ENCODE assay signal across 8 cellular contexts in the genomic region with DNA sequence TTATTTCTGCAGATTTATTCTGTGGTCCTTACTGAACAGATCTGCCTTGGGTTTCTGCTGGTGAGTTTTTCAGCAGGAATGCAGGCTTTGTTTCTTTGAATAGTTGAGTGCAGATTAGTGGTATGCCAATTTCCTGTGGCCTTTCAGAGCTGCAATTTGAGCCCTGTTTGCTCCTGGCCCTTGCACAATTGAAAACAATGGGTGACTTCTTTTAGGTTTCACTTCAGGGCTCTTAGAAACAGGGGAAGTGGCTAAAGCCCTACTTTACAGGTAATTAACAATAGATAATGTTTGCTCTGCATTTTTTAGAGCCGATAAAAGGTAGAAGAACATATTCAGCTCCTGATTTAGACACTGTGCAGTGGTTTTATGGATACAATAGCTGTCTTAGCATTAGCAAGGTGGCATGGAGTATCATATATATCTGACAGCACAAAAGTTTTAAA. TPM values are rescaled to one million over a fixed set of nuclear protein-coding genes. Genes with fewer than 3 reads are reported as not detected.
A peak's percentile ranks its signal among the peaks of the same experiment; 100 is the strongest.
DNase-seq lines count a peak whose midpoint lies in the region; ATAC-seq, FAIRE-seq and TF ChIP-seq lines count a peak whose summit lies in the region.

No MANE protein-coding gene starts in this region.

- no peak overlapping the region for H3K4me3 Mint-ChIP-seq in CD14-positive monocyte

- ATAC-seq in GM19438 (IDR thresholded peaks at IDR 0.05; ENCODE audit: low read depth, unreplicated experiment): peak; percentile 81
- peak; percentile 79 for ATAC-seq in HG03442 (IDR thresholded peaks at IDR 0.05; ENCODE audit: unreplicated experiment)

- peaks cover 0 to 5% (median 2%) of the 10 kb centered on the region in 3 donors for H3K27me3 Mint-ChIP-seq in CD14-positive monocyte (ENCODE audit: low read depth in 3 of 3)

- H3K4me3 ChIP-seq in astrocyte of the cerebellum (ENCODE audit: low read depth, low read length): no peak overlapping the region

- no peaks in the 10 kb centered on the region for H3K36me3 Mint-ChIP-seq in CD14-positive monocyte

- no peaks in the 10 kb centered on the region for H3K9me3 Mint-ChIP-seq in CD14-positive monocyte

- FAIRE-seq in urothelium cell line (lab: Jason Lieb, UNC): no peak

- intact Hi-C loops in CD14-positive monocyte (cut with micrococcal nuclease): no loop called here

- in situ Hi-C loops in astrocyte of the cerebellum (cut with HindIII; ENCODE audit: low sequenced_read_pairs): no loop called here

- DNase-seq in CD14-positive monocyte (ENCODE audit: low spot score) (no peak), NCI-H526 (lab: John Stamatoyannopoulos, UW) (peak; percentile 35 to 38), astrocyte of the cerebellum (ENCODE audit: low read depth) (peak; percentile 95), kidney glomerular epithelial cell (lab: John Stamatoyannopoulos, UW) (peak; percentile 74), urothelium cell line (ENCODE audit: low spot score) (peak; percentile 72), HUDEP-2 (lab: John Stamatoyannopoulos, UW; ENCODE audit: unreplicated experiment in 76 of 76) (no peak)

- TF ChIP-seq CTCF in CD14-positive monocyte (IDR thresholded peaks at IDR 0.05) (no peak), astrocyte of the cerebellum (IDR thresholded peaks at IDR 0.05; ENCODE audit: low read depth, low read length, missing control alignments) (no peak)

- H3K4me1 Mint-ChIP-seq in CD14-positive monocyte: peaks cover 58% of the 10 kb centered on the region

- peak overlapping the region in 6 of 7 donors; percentile 59 to 81 (median 72) for H3K27ac Mint-ChIP-seq in CD14-positive monocyte

RNA-seq across cellular contexts. Expression of gene SPRY1, which starts 21.9 kb away (rescaled TPM):
- polyA plus RNA-seq in CD14-positive monocyte: 1 to 10 TPM; 2.0 to 3.7 TPM

Comparison
In these comparisons a context has a peak if more than half of its experiments do, and no peak if none do; other contexts are left out.
1. DNase-seq: peak in NCI-H526 (2 of 2), astrocyte of the cerebellum (single experiment), kidney glomerular epithelial cell (single experiment) and urothelium cell line (single experiment); none in CD14-positive monocyte (single experiment) and HUDEP-2 (0 of 76).